Comparison of ENCODE assay signal across 1 cellular context in the genomic region with DNA sequence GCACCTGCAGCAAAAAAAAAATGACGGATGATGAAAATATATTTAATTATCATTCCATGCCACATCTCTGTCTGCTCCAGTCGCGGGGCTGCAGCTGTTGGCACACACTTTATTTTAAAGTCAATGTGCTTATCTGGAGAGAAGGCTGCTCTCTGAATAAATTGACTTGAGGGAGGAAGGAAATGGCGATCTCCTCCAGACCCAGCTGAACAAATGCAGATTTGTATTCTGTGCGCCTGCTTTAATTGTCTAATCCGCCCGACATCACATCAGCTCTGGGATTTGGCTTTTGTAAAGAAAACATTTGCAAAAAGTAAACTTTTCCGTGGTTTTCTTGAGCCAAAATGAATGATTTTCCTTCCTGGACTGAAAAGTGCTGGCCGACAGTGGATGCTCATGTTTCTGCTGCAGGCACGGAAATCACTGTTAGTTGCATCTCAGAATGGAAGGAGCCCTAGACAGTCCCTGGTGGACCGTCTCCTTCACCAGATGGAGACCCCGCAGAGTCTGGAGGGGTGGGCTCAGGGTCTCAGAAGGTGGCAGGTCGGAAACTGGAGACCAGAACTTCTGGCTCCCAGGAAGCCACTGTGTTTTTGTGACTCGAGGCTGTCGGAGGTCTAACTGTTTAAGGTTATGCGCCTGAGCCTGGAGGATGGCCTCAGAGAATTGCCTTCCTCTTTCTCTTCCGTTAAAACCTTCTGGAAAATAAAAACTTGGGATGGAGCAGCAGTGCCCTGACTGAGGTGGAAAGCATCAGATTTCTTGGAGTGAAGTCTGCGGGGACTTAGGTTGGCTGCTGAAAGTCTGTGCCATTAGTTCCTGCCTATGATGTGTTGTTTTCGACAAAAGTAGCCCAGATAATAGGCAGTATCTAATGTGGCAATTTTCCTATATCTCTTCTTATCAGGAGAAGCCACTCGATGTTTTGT.
TF ChIP-seq lines count a peak whose summit lies in the region.

No MANE protein-coding gene starts in this region.

TF ChIP-seq in SK-N-SH, 30 proteins besides CTCF, POLR2A, EP300 and RAD21:
- TF ChIP-seq NRF1 (IDR thresholded peaks at IDR 0.05; ENCODE audit: low read depth, low read length) (no peak), GATA2 (CRISPR knock-in tag; IDR thresholded peaks at IDR 0.05) (peak; percentile 47; the same call in 1 of the 2 replicates), RCOR1 (IDR thresholded peaks at IDR 0.05; ENCODE audit: low read length) (peak; percentile 50; the same call in 1 of the 2 replicates), TCF12 (IDR thresholded peaks at IDR 0.05) (no peak)
